In genomic region chr1:212225871-212226302, GRCh38 we compare ENCODE assay signal across 13 cellular contexts. TPM values are rescaled to one million over a fixed set of nuclear protein-coding genes. Genes with fewer than 3 reads are reported as not detected.
DNase-seq lines count a peak whose midpoint lies in the region; ATAC-seq lines count a peak whose summit lies in the region.
"Had no signal": no experiment of that assay in that cellular context is flagged by ENCODE, and none has a peak within 500 bp of the region (broad histone marks: within the 10 kb centered on the region; RNA-seq: fewer than 3 reads in every experiment).

No MANE protein-coding gene starts in this region.

- CTCF ChIA-PET in activated CD4-positive, alpha-beta T cell treated with anti-CD3 and anti-CD28 coated beads for 36 hours (lab: Charles Lee): interaction anchor here (0.7 kb wide), 1 partner anchor 284 kb away, joined by 4 read pairs; no protein-coding TSS in a partner anchor

- no peaks in the 10 kb centered on the region for H3K36me3 ChIP-seq in aorta (ENCODE audit: control insufficient read depth in 1 of 2, insufficient read depth in 2 of 2, low read length in 1 of 2)

- no peaks in the 10 kb centered on the region for H3K27me3 Mint-ChIP-seq in activated CD4-positive, alpha-beta T cell treated with anti-CD3 and anti-CD28 coated beads for 36 hours
- no peaks in the 10 kb centered on the region for H3K27me3 Mint-ChIP-seq in stimulated activated memory B cell treated with anti-CD40 and anti-IgM and Interleukin-4, amounts not matched to agents 10 μg/mL and 1 μg/mL and 100 μg/mL, for 72 hours

- H3K9me3 Mint-ChIP-seq in activated CD4-positive, alpha-beta T cell treated with anti-CD3 and anti-CD28 coated beads for 36 hours (ENCODE audit: low read depth): no peaks in the 10 kb centered on the region
- H3K9me3 Mint-ChIP-seq in stimulated activated memory B cell treated with anti-CD40 and anti-IgM and Interleukin-4, amounts not matched to agents 10 μg/mL and 1 μg/mL and 100 μg/mL, for 72 hours: no peaks in the 10 kb centered on the region

- POLR2A ChIA-PET in activated CD4-positive, alpha-beta T cell treated with anti-CD3 and anti-CD28 coated beads for 36 hours (lab: Charles Lee): interaction anchor here (0.6 kb wide), 1 partner anchor 115 kb away, joined by 7 read pairs; no protein-coding TSS in a partner anchor

- intact Hi-C loops in activated CD4-positive, alpha-beta T cell treated with anti-CD3 and anti-CD28 coated beads for 36 hours (cut with DNase I, micrococcal nuclease): no loop called here
- intact Hi-C loops in left ventricle myocardium superior (cut with micrococcal nuclease): no loop called here
- intact Hi-C loops in aorta (cut with DNase I): no loop called here

- DNase-seq in activated CD4-positive, alpha-beta T cell treated with anti-CD3 and anti-CD28 coated beads for 36 hours: no peak
- no peak for DNase-seq in activated CD4-positive, alpha-beta T cell treated with anti-CD3 and anti-CD28 coated beads, Interleukin-2, amount 50 U/mL, for 4 hours
- DNase-seq in HK-2 (ENCODE audit: unreplicated experiment): peak; percentile 51
- DNase-seq in left ventricle myocardium superior: no peak
- no peak for DNase-seq in aorta
- no peak for DNase-seq in NCI-H2081 (lab: John Stamatoyannopoulos, UW)
- DNase-seq: 8988T, foreskin keratinocyte, MV-4-11, NCI-H510A treated with DMSO at 0.1 percent for 48 hours, occipital lobe had no signal

- no peak overlapping the region for H3K4me3 ChIP-seq in aorta (ENCODE audit: low read length in 2 of 2)

- H3K27me3 ChIP-seq in aorta (ENCODE audit: control insufficient read depth in 1 of 2, insufficient read depth in 2 of 2, low read length in 1 of 2): no peaks in the 10 kb centered on the region

- no peak overlapping the region for H3K27ac ChIP-seq in aorta (ENCODE audit: low read depth in 1 of 2, low read length in 2 of 2)
- H3K27ac ChIP-seq: foreskin keratinocyte had no signal

- H3K36me3 Mint-ChIP-seq in activated CD4-positive, alpha-beta T cell treated with anti-CD3 and anti-CD28 coated beads for 36 hours (ENCODE audit: low read depth): no peaks in the 10 kb centered on the region
- H3K36me3 Mint-ChIP-seq in stimulated activated memory B cell treated with anti-CD40 and anti-IgM and Interleukin-4, amounts not matched to agents 10 μg/mL and 1 μg/mL and 100 μg/mL, for 72 hours: no peaks in the 10 kb centered on the region

- no peak overlapping the region for H3K4me3 Mint-ChIP-seq in activated CD4-positive, alpha-beta T cell treated with anti-CD3 and anti-CD28 coated beads for 36 hours
- no peak overlapping the region for H3K4me3 Mint-ChIP-seq in stimulated activated memory B cell treated with anti-CD40 and anti-IgM and Interleukin-4, amounts not matched to agents 10 μg/mL and 1 μg/mL and 100 μg/mL, for 72 hours

- peaks cover 25% of the 10 kb centered on the region for H3K4me1 Mint-ChIP-seq in activated CD4-positive, alpha-beta T cell treated with anti-CD3 and anti-CD28 coated beads for 36 hours
- H3K4me1 Mint-ChIP-seq in stimulated activated memory B cell treated with anti-CD40 and anti-IgM and Interleukin-4, amounts not matched to agents 10 μg/mL and 1 μg/mL and 100 μg/mL, for 72 hours: peaks cover 8% of the 10 kb centered on the region

- H3K27ac Mint-ChIP-seq in activated CD4-positive, alpha-beta T cell treated with anti-CD3 and anti-CD28 coated beads for 36 hours: peak overlapping the region; percentile 35
- peak overlapping the region; percentile 9 for H3K27ac Mint-ChIP-seq in stimulated activated memory B cell treated with anti-CD40 and anti-IgM and Interleukin-4, amounts not matched to agents 10 μg/mL and 1 μg/mL and 100 μg/mL, for 72 hours

- peak; percentile 7 for ATAC-seq in activated CD4-positive, alpha-beta T cell treated with anti-CD3 and anti-CD28 coated beads for 36 hours
- ATAC-seq in left ventricle myocardium superior (peak; percentile 17), GM19328 (IDR thresholded peaks at IDR 0.05; ENCODE audit: unreplicated experiment) (no peak), aorta (ENCODE audit: low FRiP score) (no peak)
- ATAC-seq in stimulated activated memory B cell treated with anti-CD40 and anti-IgM and Interleukin-4, amounts not matched to agents 10 μg/mL and 1 μg/mL and 100 μg/mL, for 72 hours: no peak
- ATAC-seq: foreskin keratinocyte had no signal

- H3K4me1 ChIP-seq in aorta (ENCODE audit: control insufficient read depth in 1 of 2, insufficient read depth in 2 of 2, low read length in 2 of 2): no peaks in the 10 kb centered on the region
- H3K4me1 ChIP-seq: foreskin keratinocyte had no signal

- no peaks in the 10 kb centered on the region for H3K9me3 ChIP-seq in aorta (ENCODE audit: control insufficient read depth, low read length)

- 87 to 90% methylated on average over 4 of the region's 4 CpGs for WGBS in aorta, 2 donors

RNA-seq across cellular contexts. Expression of gene PPP2R5A, which starts 59.3 kb away (rescaled TPM):
- 10 to 100 TPM; 32.3 to 36.1 TPM for total RNA-seq in activated CD4-positive, alpha-beta T cell treated with anti-CD3 and anti-CD28 coated beads for 36 hours
- total RNA-seq in left ventricle myocardium superior: 80.7 TPM
- total RNA-seq in aorta: 10 to 100 TPM; 43.2 to 45.3 TPM
- 10 to 100 TPM; 33.5 to 39.1 TPM for polyA plus RNA-seq in aorta

Comparison
In these comparisons a context has a peak if more than half of its experiments do, and no peak if none do; other contexts are left out.
1. ATAC-seq: peak in activated CD4-positive, alpha-beta T cell treated with anti-CD3 and anti-CD28 coated beads for 36 hours (single experiment) and left ventricle myocardium superior (single experiment); none in stimulated activated memory B cell treated with anti-CD40 and anti-IgM and Interleukin-4, amounts not matched to agents 10 μg/mL and 1 μg/mL and 100 μg/mL, for 72 hours (single experiment), GM19328 (single experiment) and aorta (single experiment).